ENCODE assay signal across 1 cellular context in genomic region chr6:73523434-73524123, GRCh38.
TF ChIP-seq lines count a peak whose summit lies in the region.

No MANE protein-coding gene starts in this region.

TF ChIP-seq in HepG2, 621 proteins besides CTCF, POLR2A, EP300 and RAD21 (continued from another document and continues in another):
- TF ChIP-seq, protein P1, sequence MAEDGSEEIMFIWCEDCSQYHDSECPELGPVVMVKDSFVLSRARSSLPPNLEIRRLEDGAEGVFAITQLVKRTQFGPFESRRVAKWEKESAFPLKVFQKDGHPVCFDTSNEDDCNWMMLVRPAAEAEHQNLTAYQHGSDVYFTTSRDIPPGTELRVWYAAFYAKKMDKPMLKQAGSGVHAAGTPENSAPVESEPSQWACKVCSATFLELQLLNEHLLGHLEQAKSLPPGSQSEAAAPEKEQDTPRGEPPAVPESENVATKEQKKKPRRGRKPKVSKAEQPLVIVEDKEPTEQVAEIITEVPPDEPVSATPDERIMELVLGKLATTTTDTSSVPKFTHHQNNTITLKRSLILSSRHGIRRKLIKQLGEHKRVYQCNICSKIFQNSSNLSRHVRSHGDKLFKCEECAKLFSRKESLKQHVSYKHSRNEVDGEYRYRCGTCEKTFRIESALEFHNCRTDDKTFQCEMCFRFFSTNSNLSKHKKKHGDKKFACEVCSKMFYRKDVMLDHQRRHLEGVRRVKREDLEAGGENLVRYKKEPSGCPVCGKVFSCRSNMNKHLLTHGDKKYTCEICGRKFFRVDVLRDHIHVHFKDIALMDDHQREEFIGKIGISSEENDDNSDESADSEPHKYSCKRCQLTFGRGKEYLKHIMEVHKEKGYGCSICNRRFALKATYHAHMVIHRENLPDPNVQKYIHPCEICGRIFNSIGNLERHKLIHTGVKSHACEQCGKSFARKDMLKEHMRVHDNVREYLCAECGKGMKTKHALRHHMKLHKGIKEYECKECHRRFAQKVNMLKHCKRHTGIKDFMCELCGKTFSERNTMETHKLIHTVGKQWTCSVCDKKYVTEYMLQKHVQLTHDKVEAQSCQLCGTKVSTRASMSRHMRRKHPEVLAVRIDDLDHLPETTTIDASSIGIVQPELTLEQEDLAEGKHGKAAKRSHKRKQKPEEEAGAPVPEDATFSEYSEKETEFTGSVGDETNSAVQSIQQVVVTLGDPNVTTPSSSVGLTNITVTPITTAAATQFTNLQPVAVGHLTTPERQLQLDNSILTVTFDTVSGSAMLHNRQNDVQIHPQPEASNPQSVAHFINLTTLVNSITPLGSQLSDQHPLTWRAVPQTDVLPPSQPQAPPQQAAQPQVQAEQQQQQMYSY (CRISPR knock-in tag; IDR thresholded peaks at IDR 0.05): 0 out of 2 replicates have a peak, but pooled peaks have one; percentile 42
- TF ChIP-seq MAFK (conservative IDR thresholded peaks at IDR 0.05 in 1 of 2, IDR thresholded peaks at IDR 0.05 in 1 of 2; ENCODE audit: low read length in 2 of 2): no peak
- TF ChIP-seq MED13 (CRISPR knock-in tag; IDR thresholded peaks at IDR 0.05): peak; percentile 66; the same call in 1 of the 2 replicates
- TF ChIP-seq, protein P2, sequence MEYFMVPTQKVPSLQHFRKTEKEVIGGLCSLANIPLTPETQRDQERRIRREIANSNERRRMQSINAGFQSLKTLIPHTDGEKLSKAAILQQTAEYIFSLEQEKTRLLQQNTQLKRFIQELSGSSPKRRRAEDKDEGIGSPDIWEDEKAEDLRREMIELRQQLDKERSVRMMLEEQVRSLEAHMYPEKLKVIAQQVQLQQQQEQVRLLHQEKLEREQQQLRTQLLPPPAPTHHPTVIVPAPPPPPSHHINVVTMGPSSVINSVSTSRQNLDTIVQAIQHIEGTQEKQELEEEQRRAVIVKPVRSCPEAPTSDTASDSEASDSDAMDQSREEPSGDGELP (IDR thresholded peaks at IDR 0.05; ENCODE audit: borderline replicate concordance, low read depth): peak; percentile 90
- no peak for TF ChIP-seq NR2F6 (IDR thresholded peaks at IDR 0.05)
- no peak; the same call in 1 of the 2 replicates for TF ChIP-seq NR2F6 (CRISPR knock-in tag; IDR thresholded peaks at IDR 0.05)
- peak; percentile 64; the same call in 1 of the 2 replicates for TF ChIP-seq RXRA (CRISPR knock-in tag; IDR thresholded peaks at IDR 0.05)
- peak; percentile 89 for TF ChIP-seq SAP130 (CRISPR knock-in tag; IDR thresholded peaks at IDR 0.05; ENCODE audit: low read depth)
- TF ChIP-seq MAFF (IDR thresholded peaks at IDR 0.05; ENCODE audit: low read depth, low read length): no peak
- TF ChIP-seq, protein P3, sequence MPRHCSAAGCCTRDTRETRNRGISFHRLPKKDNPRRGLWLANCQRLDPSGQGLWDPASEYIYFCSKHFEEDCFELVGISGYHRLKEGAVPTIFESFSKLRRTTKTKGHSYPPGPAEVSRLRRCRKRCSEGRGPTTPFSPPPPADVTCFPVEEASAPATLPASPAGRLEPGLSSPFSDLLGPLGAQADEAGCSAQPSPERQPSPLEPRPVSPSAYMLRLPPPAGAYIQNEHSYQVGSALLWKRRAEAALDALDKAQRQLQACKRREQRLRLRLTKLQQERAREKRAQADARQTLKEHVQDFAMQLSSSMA (CRISPR knock-in tag; IDR thresholded peaks at IDR 0.05): peak; percentile 59; the same call in 1 of the 2 replicates
- no peak for TF ChIP-seq TRAFD1 (CRISPR knock-in tag; IDR thresholded peaks at IDR 0.05; ENCODE audit: borderline replicate concordance)
- 0 out of 2 replicates have a peak, but pooled peaks have one; percentile 11 for TF ChIP-seq ZNF839 (CRISPR knock-in tag; IDR thresholded peaks at IDR 0.05; ENCODE audit: borderline replicate concordance)
- peak; percentile 58; the same call in 1 of the 2 replicates for TF ChIP-seq ZNF317 (CRISPR knock-in tag; IDR thresholded peaks at IDR 0.05)
- no peak for TF ChIP-seq FOXA1 (IDR thresholded peaks at IDR 0.05)
- peak; percentile 19; the same call in 1 of the 2 replicates for TF ChIP-seq FOXA1 (CRISPR knock-in tag; IDR thresholded peaks at IDR 0.05)
- TF ChIP-seq MAX (IDR thresholded peaks at IDR 0.05): peak; percentile 77
- no peak; the same call in 1 of the 2 replicates for TF ChIP-seq HOXD1 (CRISPR knock-in tag; IDR thresholded peaks at IDR 0.05)
- peak; percentile 68; the same call in 1 of the 2 replicates for TF ChIP-seq ESRRA (CRISPR knock-in tag; IDR thresholded peaks at IDR 0.05; ENCODE audit: low read depth)
- no peak for TF ChIP-seq ZNF749 (CRISPR knock-in tag; IDR thresholded peaks at IDR 0.05; ENCODE audit: borderline replicate concordance)
- TF ChIP-seq ZIK1 (CRISPR knock-in tag; IDR thresholded peaks at IDR 0.05; ENCODE audit: borderline replicate concordance, low read depth): no peak; the same call in 1 of the 2 replicates
- TF ChIP-seq CREB3 (CRISPR knock-in tag; IDR thresholded peaks at IDR 0.05): no peak
- TF ChIP-seq ZNF24 (IDR thresholded peaks at IDR 0.05): no peak
- peak; percentile 99 for TF ChIP-seq RBFOX2 (IDR thresholded peaks at IDR 0.05; ENCODE audit: low read depth, low read length)
- TF ChIP-seq ZNF768 (CRISPR knock-in tag; IDR thresholded peaks at IDR 0.05): peak; percentile 73
- TF ChIP-seq, protein P4, sequence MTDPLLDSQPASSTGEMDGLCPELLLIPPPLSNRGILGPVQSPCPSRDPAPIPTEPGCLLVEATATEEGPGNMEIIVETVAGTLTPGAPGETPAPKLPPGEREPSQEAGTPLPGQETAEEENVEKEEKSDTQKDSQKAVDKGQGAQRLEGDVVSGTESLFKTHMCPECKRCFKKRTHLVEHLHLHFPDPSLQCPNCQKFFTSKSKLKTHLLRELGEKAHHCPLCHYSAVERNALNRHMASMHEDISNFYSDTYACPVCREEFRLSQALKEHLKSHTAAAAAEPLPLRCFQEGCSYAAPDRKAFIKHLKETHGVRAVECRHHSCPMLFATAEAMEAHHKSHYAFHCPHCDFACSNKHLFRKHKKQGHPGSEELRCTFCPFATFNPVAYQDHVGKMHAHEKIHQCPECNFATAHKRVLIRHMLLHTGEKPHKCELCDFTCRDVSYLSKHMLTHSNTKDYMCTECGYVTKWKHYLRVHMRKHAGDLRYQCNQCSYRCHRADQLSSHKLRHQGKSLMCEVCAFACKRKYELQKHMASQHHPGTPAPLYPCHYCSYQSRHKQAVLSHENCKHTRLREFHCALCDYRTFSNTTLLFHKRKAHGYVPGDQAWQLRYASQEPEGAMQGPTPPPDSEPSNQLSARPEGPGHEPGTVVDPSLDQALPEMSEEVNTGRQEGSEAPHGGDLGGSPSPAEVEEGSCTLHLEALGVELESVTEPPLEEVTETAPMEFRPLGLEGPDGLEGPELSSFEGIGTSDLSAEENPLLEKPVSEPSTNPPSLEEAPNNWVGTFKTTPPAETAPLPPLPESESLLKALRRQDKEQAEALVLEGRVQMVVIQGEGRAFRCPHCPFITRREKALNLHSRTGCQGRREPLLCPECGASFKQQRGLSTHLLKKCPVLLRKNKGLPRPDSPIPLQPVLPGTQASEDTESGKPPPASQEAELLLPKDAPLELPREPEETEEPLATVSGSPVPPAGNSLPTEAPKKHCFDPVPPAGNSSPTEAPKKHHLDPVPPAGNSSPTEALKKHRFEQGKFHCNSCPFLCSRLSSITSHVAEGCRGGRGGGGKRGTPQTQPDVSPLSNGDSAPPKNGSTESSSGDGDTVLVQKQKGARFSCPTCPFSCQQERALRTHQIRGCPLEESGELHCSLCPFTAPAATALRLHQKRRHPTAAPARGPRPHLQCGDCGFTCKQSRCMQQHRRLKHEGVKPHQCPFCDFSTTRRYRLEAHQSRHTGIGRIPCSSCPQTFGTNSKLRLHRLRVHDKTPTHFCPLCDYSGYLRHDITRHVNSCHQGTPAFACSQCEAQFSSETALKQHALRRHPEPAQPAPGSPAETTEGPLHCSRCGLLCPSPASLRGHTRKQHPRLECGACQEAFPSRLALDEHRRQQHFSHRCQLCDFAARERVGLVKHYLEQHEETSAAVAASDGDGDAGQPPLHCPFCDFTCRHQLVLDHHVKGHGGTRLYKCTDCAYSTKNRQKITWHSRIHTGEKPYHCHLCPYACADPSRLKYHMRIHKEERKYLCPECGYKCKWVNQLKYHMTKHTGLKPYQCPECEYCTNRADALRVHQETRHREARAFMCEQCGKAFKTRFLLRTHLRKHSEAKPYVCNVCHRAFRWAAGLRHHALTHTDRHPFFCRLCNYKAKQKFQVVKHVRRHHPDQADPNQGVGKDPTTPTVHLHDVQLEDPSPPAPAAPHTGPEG (CRISPR knock-in tag; IDR thresholded peaks at IDR 0.05): peak; percentile 74; the same call in 1 of the 2 replicates
- peak; percentile 84; the same call in 1 of the 2 replicates for TF ChIP-seq MXD4 (CRISPR knock-in tag; IDR thresholded peaks at IDR 0.05)
- no peak for TF ChIP-seq POLR2AphosphoS2 (IDR thresholded peaks at IDR 0.05; ENCODE audit: low read depth, low read length)
- TF ChIP-seq, protein P5, sequence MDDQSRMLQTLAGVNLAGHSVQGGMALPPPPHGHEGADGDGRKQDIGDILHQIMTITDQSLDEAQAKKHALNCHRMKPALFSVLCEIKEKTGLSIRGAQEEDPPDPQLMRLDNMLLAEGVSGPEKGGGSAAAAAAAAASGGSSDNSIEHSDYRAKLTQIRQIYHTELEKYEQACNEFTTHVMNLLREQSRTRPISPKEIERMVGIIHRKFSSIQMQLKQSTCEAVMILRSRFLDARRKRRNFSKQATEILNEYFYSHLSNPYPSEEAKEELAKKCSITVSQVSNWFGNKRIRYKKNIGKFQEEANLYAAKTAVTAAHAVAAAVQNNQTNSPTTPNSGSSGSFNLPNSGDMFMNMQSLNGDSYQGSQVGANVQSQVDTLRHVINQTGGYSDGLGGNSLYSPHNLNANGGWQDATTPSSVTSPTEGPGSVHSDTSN (CRISPR knock-in tag; IDR thresholded peaks at IDR 0.05; ENCODE audit: borderline replicate concordance): no peak; the same call in 1 of the 2 replicates
- TF ChIP-seq, protein P6, sequence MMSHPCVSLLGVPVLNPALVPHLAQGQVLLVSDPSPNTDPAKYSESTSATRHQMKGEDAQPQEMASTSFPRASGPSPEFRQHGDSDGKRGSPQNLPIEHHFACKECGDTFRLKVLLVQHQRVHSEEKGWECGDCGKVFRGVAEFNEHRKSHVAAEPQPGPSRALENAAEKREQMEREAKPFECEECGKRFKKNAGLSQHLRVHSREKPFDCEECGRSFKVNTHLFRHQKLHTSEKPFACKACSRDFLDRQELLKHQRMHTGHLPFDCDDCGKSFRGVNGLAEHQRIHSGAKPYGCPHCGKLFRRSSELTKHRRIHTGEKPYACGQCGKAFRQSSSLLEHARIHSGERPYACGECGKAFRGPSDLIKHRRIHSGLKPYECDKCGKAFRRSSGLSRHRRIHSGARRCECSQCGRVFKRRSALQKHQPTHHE (CRISPR knock-in tag; IDR thresholded peaks at IDR 0.05; ENCODE audit: borderline replicate concordance): peak; percentile 48; the same call in 1 of the 2 replicates
- no peak for TF ChIP-seq HHEX (CRISPR knock-in tag; IDR thresholded peaks at IDR 0.05)
- TF ChIP-seq AHDC1 (CRISPR knock-in tag; IDR thresholded peaks at IDR 0.05; ENCODE audit: borderline replicate concordance): no peak; the same call in 1 of the 2 replicates
- peak; percentile 85 for TF ChIP-seq ZFY (CRISPR knock-in tag; IDR thresholded peaks at IDR 0.05)
- TF ChIP-seq CREM (IDR thresholded peaks at IDR 0.05): no peak
- no peak for TF ChIP-seq CREM (CRISPR knock-in tag; IDR thresholded peaks at IDR 0.05)
- TF ChIP-seq CHD4 (IDR thresholded peaks at IDR 0.05; ENCODE audit: borderline replicate concordance, low read length): no peak
- no peak for TF ChIP-seq HOXA7 (CRISPR knock-in tag; IDR thresholded peaks at IDR 0.05)
